ENCODE assay signal across 8 cellular contexts in genomic region chr22:36156515-36157419, GRCh38. TPM values are rescaled to one million over a fixed set of nuclear protein-coding genes. Genes with fewer than 3 reads are reported as not detected.
DNase-seq lines count a peak whose midpoint lies in the region; ATAC-seq and TF ChIP-seq lines count a peak whose summit lies in the region.

No MANE protein-coding gene starts in this region.

- no peaks in the 10 kb centered on the region for H3K27me3 ChIP-seq in mucosa of rectum (ENCODE audit: control insufficient read depth in 2 of 2, insufficient read depth in 2 of 2, low read length in 2 of 2)

- no peaks in the 10 kb centered on the region for H3K36me3 ChIP-seq in mucosa of rectum (ENCODE audit: control insufficient read depth in 2 of 2, insufficient read depth in 2 of 2, low read length in 2 of 2)

- H3K4me3 ChIP-seq in epithelial cell of proximal tubule (ENCODE audit: low read depth, low read length) (peak overlapping the region; percentile 44), mucosa of rectum (ENCODE audit: low read length in 2 of 2) (peak overlapping the region; percentile 54 to 67)

- TF ChIP-seq CTCF in epithelial cell of proximal tubule (conservative IDR thresholded peaks at IDR 0.05; ENCODE audit: low read depth, low read length): no peak

- H3K9me3 ChIP-seq in mucosa of rectum (ENCODE audit: control insufficient read depth in 2 of 2, low read length in 2 of 2): no peaks in the 10 kb centered on the region

- peak overlapping the region; percentile 37 to 57 for H3K9ac ChIP-seq in mucosa of rectum (ENCODE audit: low read depth in 1 of 2, low read length in 2 of 2)

- in situ Hi-C loops in Caki2 (cut with HindIII; ENCODE audit: low pct_unique_long_range_greater_than_20kb, low sequenced_read_pairs): no loop called here

- H3K4me1 ChIP-seq in mucosa of rectum (ENCODE audit: control insufficient read depth in 2 of 2, insufficient read depth in 2 of 2, low read length in 2 of 2): peaks cover 31 to 34% of the 10 kb centered on the region in 2 donors

- ATAC-seq in HG03025 (IDR thresholded peaks at IDR 0.05; ENCODE audit: low FRiP score, unreplicated experiment) (no peak), GM21447 (IDR thresholded peaks at IDR 0.05; ENCODE audit: unreplicated experiment) (no peak)

- peak; percentile 38 for DNase-seq in Caki2 (ENCODE audit: low read depth)
- DNase-seq in NCI-H2227 (lab: John Stamatoyannopoulos, UW; ENCODE audit: unreplicated experiment): peak; percentile 32
- DNase-seq in activated T-cell treated with anti-CD3 and anti-CD28 coated beads, Interleukin-2, amount 50 U/mL, for 1 hour: peak; percentile 75
- peak; percentile 26 for DNase-seq in epithelial cell of proximal tubule (ENCODE audit: low read depth)
- DNase-seq in stimulated activated CD8-positive, alpha-beta memory T cell treated with anti-CD3 and anti-CD28 coated beads, Interleukin-4, amount 100 ng/mL, for 1 hour (ENCODE audit: low read depth in 2 of 2, low spot score in 1 of 2): peak; percentile 41 to 42

- H3K27ac ChIP-seq in mucosa of rectum (ENCODE audit: low read depth in 2 of 2, low read length in 2 of 2): peak overlapping the region; percentile 80 to 87

RNA-seq across cellular contexts. Expression of gene APOL3, which starts 3.8 kb away (rescaled TPM):
- 2.3 and 11.0 TPM in 2 replicates for total RNA-seq in Caki2 (2014; rRNA removed; shearing (Covaris generic); ENCODE audit: low replicate concordance)
- 2.1 and 4.8 TPM in 2 replicates for total RNA-seq in epithelial cell of proximal tubule

RNA-seq across cellular contexts. Expression of gene APOL4, which starts 44.8 kb away (rescaled TPM):
- not detected in 2 replicates for total RNA-seq in Caki2 (2014; rRNA removed; shearing (Covaris generic); ENCODE audit: low replicate concordance)
- 0.07 TPM in 1 of 2 replicates, not detected in the other for total RNA-seq in epithelial cell of proximal tubule
